ENCODE assay signal across 1 cellular context in the genomic region with DNA sequence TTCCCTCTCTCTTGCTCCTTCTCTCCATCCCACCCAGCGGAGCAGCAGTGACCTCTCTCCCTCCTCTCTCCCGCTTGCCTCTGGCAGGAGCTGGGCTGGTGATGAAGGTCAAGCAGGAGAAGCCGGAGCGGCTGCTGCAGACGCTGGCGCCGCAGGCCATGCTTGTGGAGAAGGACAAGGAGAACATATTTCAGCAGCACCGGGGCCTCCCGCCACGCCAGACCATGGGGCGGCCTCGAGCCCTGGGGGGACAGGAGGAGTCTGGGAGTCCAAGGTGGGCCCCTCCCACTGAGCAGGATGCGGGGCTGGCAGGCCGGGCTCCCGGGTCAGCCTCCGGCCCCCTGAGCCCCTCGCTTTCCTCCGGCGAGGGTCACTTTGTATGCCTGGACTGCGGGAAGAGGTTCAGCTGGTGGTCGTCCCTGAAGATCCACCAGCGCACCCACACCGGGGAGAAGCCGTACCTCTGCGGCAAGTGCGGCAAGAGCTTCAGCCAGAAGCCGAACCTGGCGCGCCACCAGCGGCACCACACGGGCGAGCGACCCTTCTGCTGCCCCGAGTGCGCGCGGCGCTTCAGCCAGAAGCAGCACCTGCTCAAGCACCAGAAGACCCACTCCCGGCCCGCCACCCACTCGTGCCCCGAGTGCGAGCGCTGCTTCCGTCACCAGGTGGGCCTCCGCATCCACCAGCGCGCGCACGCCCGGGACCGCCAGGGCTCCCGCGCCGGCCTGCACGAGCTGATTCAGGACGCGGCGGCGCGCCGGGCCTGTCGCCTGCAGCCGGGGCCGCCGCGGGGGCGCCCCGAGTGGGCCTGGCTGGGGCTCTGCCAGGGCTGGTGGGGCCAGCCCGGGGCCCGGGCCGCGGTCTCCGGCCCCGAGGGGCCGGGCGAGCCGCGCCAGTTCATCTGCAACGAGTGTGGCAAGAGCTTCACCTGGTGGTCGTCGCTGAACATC.
TF ChIP-seq lines count a peak whose summit lies in the region.

No MANE protein-coding gene starts in this region.

TF ChIP-seq in H1, 55 proteins besides CTCF, POLR2A, EP300 and RAD21:
- TF ChIP-seq BCL11A (IDR thresholded peaks at IDR 0.05; ENCODE audit: low read depth in 2 of 2, low read length in 2 of 2) (no peak), PHF8 (conservative IDR thresholded peaks at IDR 0.05; ENCODE audit: low read depth, low read length) (no peak), BRCA1 (IDR thresholded peaks at IDR 0.05; ENCODE audit: low read depth, low read length) (no peak), SIRT6 (IDR thresholded peaks at IDR 0.05; ENCODE audit: low read length) (no peak), ASH2L (IDR thresholded peaks at IDR 0.05; ENCODE audit: low read length) (no peak), JUND (IDR thresholded peaks at IDR 0.05; ENCODE audit: low read length) (no peak), ATF3 (IDR thresholded peaks at IDR 0.05; ENCODE audit: insufficient read depth, low read depth, low read length) (no peak), CTBP2 (IDR thresholded peaks at IDR 0.05; ENCODE audit: borderline replicate concordance, insufficient read depth, insufficient read length, low read length) (no peak), CBX5 (IDR thresholded peaks at IDR 0.05; ENCODE audit: low read depth, low read length) (no peak), USF2 (IDR thresholded peaks at IDR 0.05; ENCODE audit: low read length) (no peak), NANOG (IDR thresholded peaks at IDR 0.05; ENCODE audit: insufficient read depth, low read depth, low read length, poor library complexity, severe bottlenecking) (no peak), TBP (IDR thresholded peaks at IDR 0.05; ENCODE audit: low read depth, low read length) (no peak), E2F6 (IDR thresholded peaks at IDR 0.05) (no peak), BACH1 (IDR thresholded peaks at IDR 0.05; ENCODE audit: low read length) (no peak), CREB1 (IDR thresholded peaks at IDR 0.05) (no peak)
- TF ChIP-seq, protein P1, sequence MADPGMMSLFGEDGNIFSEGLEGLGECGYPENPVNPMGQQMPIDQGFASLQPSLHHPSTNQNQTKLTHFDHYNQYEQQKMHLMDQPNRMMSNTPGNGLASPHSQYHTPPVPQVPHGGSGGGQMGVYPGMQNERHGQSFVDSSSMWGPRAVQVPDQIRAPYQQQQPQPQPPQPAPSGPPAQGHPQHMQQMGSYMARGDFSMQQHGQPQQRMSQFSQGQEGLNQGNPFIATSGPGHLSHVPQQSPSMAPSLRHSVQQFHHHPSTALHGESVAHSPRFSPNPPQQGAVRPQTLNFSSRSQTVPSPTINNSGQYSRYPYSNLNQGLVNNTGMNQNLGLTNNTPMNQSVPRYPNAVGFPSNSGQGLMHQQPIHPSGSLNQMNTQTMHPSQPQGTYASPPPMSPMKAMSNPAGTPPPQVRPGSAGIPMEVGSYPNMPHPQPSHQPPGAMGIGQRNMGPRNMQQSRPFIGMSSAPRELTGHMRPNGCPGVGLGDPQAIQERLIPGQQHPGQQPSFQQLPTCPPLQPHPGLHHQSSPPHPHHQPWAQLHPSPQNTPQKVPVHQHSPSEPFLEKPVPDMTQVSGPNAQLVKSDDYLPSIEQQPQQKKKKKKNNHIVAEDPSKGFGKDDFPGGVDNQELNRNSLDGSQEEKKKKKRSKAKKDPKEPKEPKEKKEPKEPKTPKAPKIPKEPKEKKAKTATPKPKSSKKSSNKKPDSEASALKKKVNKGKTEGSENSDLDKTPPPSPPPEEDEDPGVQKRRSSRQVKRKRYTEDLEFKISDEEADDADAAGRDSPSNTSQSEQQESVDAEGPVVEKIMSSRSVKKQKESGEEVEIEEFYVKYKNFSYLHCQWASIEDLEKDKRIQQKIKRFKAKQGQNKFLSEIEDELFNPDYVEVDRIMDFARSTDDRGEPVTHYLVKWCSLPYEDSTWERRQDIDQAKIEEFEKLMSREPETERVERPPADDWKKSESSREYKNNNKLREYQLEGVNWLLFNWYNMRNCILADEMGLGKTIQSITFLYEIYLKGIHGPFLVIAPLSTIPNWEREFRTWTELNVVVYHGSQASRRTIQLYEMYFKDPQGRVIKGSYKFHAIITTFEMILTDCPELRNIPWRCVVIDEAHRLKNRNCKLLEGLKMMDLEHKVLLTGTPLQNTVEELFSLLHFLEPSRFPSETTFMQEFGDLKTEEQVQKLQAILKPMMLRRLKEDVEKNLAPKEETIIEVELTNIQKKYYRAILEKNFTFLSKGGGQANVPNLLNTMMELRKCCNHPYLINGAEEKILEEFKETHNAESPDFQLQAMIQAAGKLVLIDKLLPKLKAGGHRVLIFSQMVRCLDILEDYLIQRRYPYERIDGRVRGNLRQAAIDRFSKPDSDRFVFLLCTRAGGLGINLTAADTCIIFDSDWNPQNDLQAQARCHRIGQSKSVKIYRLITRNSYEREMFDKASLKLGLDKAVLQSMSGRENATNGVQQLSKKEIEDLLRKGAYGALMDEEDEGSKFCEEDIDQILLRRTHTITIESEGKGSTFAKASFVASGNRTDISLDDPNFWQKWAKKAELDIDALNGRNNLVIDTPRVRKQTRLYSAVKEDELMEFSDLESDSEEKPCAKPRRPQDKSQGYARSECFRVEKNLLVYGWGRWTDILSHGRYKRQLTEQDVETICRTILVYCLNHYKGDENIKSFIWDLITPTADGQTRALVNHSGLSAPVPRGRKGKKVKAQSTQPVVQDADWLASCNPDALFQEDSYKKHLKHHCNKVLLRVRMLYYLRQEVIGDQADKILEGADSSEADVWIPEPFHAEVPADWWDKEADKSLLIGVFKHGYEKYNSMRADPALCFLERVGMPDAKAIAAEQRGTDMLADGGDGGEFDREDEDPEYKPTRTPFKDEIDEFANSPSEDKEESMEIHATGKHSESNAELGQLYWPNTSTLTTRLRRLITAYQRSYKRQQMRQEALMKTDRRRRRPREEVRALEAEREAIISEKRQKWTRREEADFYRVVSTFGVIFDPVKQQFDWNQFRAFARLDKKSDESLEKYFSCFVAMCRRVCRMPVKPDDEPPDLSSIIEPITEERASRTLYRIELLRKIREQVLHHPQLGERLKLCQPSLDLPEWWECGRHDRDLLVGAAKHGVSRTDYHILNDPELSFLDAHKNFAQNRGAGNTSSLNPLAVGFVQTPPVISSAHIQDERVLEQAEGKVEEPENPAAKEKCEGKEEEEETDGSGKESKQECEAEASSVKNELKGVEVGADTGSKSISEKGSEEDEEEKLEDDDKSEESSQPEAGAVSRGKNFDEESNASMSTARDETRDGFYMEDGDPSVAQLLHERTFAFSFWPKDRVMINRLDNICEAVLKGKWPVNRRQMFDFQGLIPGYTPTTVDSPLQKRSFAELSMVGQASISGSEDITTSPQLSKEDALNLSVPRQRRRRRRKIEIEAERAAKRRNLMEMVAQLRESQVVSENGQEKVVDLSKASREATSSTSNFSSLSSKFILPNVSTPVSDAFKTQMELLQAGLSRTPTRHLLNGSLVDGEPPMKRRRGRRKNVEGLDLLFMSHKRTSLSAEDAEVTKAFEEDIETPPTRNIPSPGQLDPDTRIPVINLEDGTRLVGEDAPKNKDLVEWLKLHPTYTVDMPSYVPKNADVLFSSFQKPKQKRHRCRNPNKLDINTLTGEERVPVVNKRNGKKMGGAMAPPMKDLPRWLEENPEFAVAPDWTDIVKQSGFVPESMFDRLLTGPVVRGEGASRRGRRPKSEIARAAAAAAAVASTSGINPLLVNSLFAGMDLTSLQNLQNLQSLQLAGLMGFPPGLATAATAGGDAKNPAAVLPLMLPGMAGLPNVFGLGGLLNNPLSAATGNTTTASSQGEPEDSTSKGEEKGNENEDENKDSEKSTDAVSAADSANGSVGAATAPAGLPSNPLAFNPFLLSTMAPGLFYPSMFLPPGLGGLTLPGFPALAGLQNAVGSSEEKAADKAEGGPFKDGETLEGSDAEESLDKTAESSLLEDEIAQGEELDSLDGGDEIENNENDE (IDR thresholded peaks at IDR 0.05; ENCODE audit: insufficient replicate concordance, low read length): no peak
TF ChIP-seq in H1: peak in this region for 0.
